In the genomic region with DNA sequence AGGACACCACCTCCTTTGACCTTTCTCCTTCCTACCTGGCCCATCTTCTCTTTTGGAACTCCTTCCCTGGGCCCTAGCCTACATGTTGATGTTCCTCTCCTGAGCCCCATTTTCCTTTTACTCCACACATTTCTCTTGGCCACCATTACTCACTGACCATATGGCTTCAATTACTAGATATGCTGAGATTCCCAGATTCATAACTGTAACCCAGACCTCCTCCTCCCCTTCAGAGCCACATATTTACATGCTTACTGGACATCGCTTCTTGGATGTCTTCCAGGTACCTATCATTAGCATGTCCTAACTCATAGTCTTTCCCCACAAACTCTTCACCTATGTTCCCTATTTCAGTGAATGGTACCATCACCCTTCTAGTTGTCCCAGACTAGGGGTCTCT, we compare ENCODE assay signal across 14 cellular contexts. TPM values are rescaled to one million over a fixed set of nuclear protein-coding genes. Genes with fewer than 3 reads are reported as not detected.
A peak's percentile ranks its signal among the peaks of the same experiment; 100 is the strongest.
DNase-seq lines count a peak whose midpoint lies in the region; FAIRE-seq and TF ChIP-seq lines count a peak whose summit lies in the region.
"Had no signal": no experiment of that assay in that cellular context is flagged by ENCODE, and none has a peak within 500 bp of the region (broad histone marks: within the 10 kb centered on the region; RNA-seq: fewer than 3 reads in every experiment).

No MANE protein-coding gene starts in this region.

- intact Hi-C loops in activated CD4-positive, alpha-beta memory T cell treated with anti-CD3 and anti-CD28 coated beads for 36 hours (cut with micrococcal nuclease): no loop called here

- H3K27ac ChIP-seq in neural progenitor cell: no peak overlapping the region
- H3K27ac ChIP-seq: BLaER1 had no signal

- peaks cover 21% of the 10 kb centered on the region for H3K9me3 Mint-ChIP-seq in neural progenitor cell
- peaks cover 20% of the 10 kb centered on the region for H3K9me3 Mint-ChIP-seq in activated CD4-positive, alpha-beta memory T cell treated with anti-CD3 and anti-CD28 coated beads for 36 hours

- H2AFZ ChIP-seq in neural progenitor cell (replicated peaks): no peak overlapping the region

- no peaks in the 10 kb centered on the region for H3K27me3 Mint-ChIP-seq in neural progenitor cell (ENCODE audit: insufficient read depth, low read depth)
- peaks cover 11% of the 10 kb centered on the region for H3K27me3 Mint-ChIP-seq in activated CD4-positive, alpha-beta memory T cell treated with anti-CD3 and anti-CD28 coated beads for 36 hours

- no peaks in the 10 kb centered on the region for H3K9me3 ChIP-seq in neural progenitor cell (ENCODE audit: low read depth)

- FAIRE-seq in bronchial epithelial cell (lab: Jason Lieb, UNC): no peak

- no peaks in the 10 kb centered on the region for H4K20me1 ChIP-seq in neural progenitor cell (ENCODE audit: low read depth)
- H4K20me1 ChIP-seq: BLaER1 had no signal

- DNase-seq in AG10803 (ENCODE audit: low read depth): peak; percentile 98
- DNase-seq in LHCN-M2 (ENCODE audit: low read depth): peak; percentile 85
- DNase-seq in bronchial epithelial cell (ENCODE audit: low read depth): peak; percentile 86
- peak; percentile 55 for DNase-seq in kidney glomerular epithelial cell (lab: John Stamatoyannopoulos, UW)
- DNase-seq in cerebellum (ENCODE audit: low spot score): no peak
- no peak for DNase-seq in neural progenitor cell (ENCODE audit: low spot score)
- no peak for DNase-seq in activated CD4-positive, alpha-beta memory T cell treated with anti-CD3 and anti-CD28 coated beads for 36 hours
- no peak for DNase-seq in stimulated activated CD4-positive, alpha-beta T cell treated with anti-CD3 and anti-CD28 coated beads, Interleukin-2, amount 100 ng/mL, for 24 hours
- DNase-seq: activated CD4-positive, alpha-beta T cell treated with anti-CD3 and anti-CD28 coated beads for 48 hours; activated T-cell treated with anti-CD3 and anti-CD28 coated beads, Interleukin-2, amount 50 U/mL, for 1 hour; MG63; midbrain; NCI-H2081 treated with DMSO at 0.1 percent for 48 hours had no signal

- no peak overlapping the region for H3K4me2 ChIP-seq in neural progenitor cell
- H3K4me2 ChIP-seq: BLaER1 had no signal

- no peak overlapping the region for H3K4me3 Mint-ChIP-seq in neural progenitor cell
- no peak overlapping the region for H3K4me3 Mint-ChIP-seq in activated CD4-positive, alpha-beta memory T cell treated with anti-CD3 and anti-CD28 coated beads for 36 hours

- H3K4me1 ChIP-seq in neural progenitor cell: no peaks in the 10 kb centered on the region

- no peaks in the 10 kb centered on the region for H3K79me2 ChIP-seq in neural progenitor cell (ENCODE audit: low read depth)

- POLR2A ChIA-PET in activated CD4-positive, alpha-beta memory T cell treated with anti-CD3 and anti-CD28 coated beads for 36 hours (lab: Charles Lee): no interaction called here

- no peak overlapping the region for H3K27ac Mint-ChIP-seq in neural progenitor cell
- no peak overlapping the region for H3K27ac Mint-ChIP-seq in activated CD4-positive, alpha-beta memory T cell treated with anti-CD3 and anti-CD28 coated beads for 36 hours

- no peaks in the 10 kb centered on the region for H3K36me3 Mint-ChIP-seq in neural progenitor cell
- H3K36me3 Mint-ChIP-seq in activated CD4-positive, alpha-beta memory T cell treated with anti-CD3 and anti-CD28 coated beads for 36 hours: peaks cover 4% of the 10 kb centered on the region

- CTCF ChIA-PET in activated CD4-positive, alpha-beta memory T cell treated with anti-CD3 and anti-CD28 coated beads for 36 hours (lab: Charles Lee): no interaction called here

- no peaks in the 10 kb centered on the region for H3K27me3 ChIP-seq in bronchial epithelial cell (ENCODE audit: control insufficient read depth, insufficient read depth, low read length)
- no peaks in the 10 kb centered on the region for H3K27me3 ChIP-seq in neural progenitor cell
- H3K27me3 ChIP-seq: BLaER1, MG63 had no signal

- H3K9ac ChIP-seq in neural progenitor cell: no peak overlapping the region
- H3K9ac ChIP-seq: BLaER1 had no signal

- TF ChIP-seq CTCF in AG10803 (conservative IDR thresholded peaks at IDR 0.05; ENCODE audit: low read length): no peak
- TF ChIP-seq CTCF in bronchial epithelial cell (IDR thresholded peaks at IDR 0.05; ENCODE audit: insufficient read depth, low read length, severe bottlenecking): no peak
- no peak for TF ChIP-seq CTCF in neural progenitor cell (IDR thresholded peaks at IDR 0.05)

- H3K36me3 ChIP-seq in bronchial epithelial cell (ENCODE audit: control insufficient read depth, insufficient read depth, low read length): no peaks in the 10 kb centered on the region
- H3K36me3 ChIP-seq in neural progenitor cell: no peaks in the 10 kb centered on the region
- H3K36me3 ChIP-seq: MG63 had no signal

- H3F3A ChIP-seq in neural progenitor cell (ENCODE audit: low read depth): no peaks in the 10 kb centered on the region

- H3K4me3 ChIP-seq in AG10803 (ENCODE audit: low read length) (no peak overlapping the region), bronchial epithelial cell (ENCODE audit: low read depth, low read length) (no peak overlapping the region), neural progenitor cell (no peak overlapping the region)
- H3K4me3 ChIP-seq: BLaER1, MG63 had no signal

- H3K4me1 Mint-ChIP-seq in neural progenitor cell: no peaks in the 10 kb centered on the region
- H3K4me1 Mint-ChIP-seq in activated CD4-positive, alpha-beta memory T cell treated with anti-CD3 and anti-CD28 coated beads for 36 hours (ENCODE audit: low read depth): no peaks in the 10 kb centered on the region

RNA-seq across cellular contexts. Expression of a gene that starts 24.4 kb away (rescaled TPM):
- total RNA-seq in LHCN-M2 (2014; rRNA removed) (33.0 and 45.5 TPM in 2 replicates), bronchial epithelial cell (5.8 and 6.5 TPM in 2 replicates), cerebellum (13.2 TPM), neural progenitor cell (ENCODE audit: low replicate concordance) (80.9 and 120 TPM in 2 replicates)
- polyA plus RNA-seq in LHCN-M2 (2012): 11.2 TPM
- total RNA-seq in activated CD4-positive, alpha-beta memory T cell treated with anti-CD3 and anti-CD28 coated beads for 36 hours: 10 to 100 TPM; 27.3 to 30.0 TPM

Comparison
In these comparisons a context has a peak if more than half of its experiments do, and no peak if none do; other contexts are left out.
1. DNase-seq: peak in AG10803 (single experiment), LHCN-M2 (single experiment), bronchial epithelial cell (single experiment) and kidney glomerular epithelial cell (single experiment); none in cerebellum (single experiment), neural progenitor cell (single experiment), activated CD4-positive, alpha-beta memory T cell treated with anti-CD3 and anti-CD28 coated beads for 36 hours (single experiment) and stimulated activated CD4-positive, alpha-beta T cell treated with anti-CD3 and anti-CD28 coated beads, Interleukin-2, amount 100 ng/mL, for 24 hours (0 of 2).